Comparison of ENCODE assay signal across 1 cellular context in genomic region chr3:13045904-13046568, GRCh38.
A peak's percentile ranks its signal among the peaks of the same experiment; 100 is the strongest.
TF ChIP-seq lines count a peak whose summit lies in the region.

No MANE protein-coding gene starts in this region.

TF ChIP-seq in GM12878, 131 proteins besides CTCF, POLR2A, EP300 and RAD21 (continued from another document and continues in another):
- TF ChIP-seq E4F1 (IDR thresholded peaks at IDR 0.05; ENCODE audit: borderline replicate concordance, partially characterized antibody) (peak; percentile 33), MTA3 (IDR thresholded peaks at IDR 0.05; ENCODE audit: borderline replicate concordance, low read length) (no peak; the same call in 1 of the 2 replicates), IRF3 (IDR thresholded peaks at IDR 0.05) (no peak), YY1 (IDR thresholded peaks at IDR 0.05; ENCODE audit: low read depth, low read length) (0 out of 2 replicates have a peak, but pooled peaks have one; percentile 34), ZNF622 (IDR thresholded peaks at IDR 0.05) (no peak), EGR1 (IDR thresholded peaks at IDR 0.05; ENCODE audit: borderline replicate concordance in 1 of 2, low read depth in 2 of 2, low read length in 2 of 2) (peak in 1 of 2 experiments; percentile 66; a peak in 1 of 3 replicates), E2F8 (IDR thresholded peaks at IDR 0.05; ENCODE audit: low read depth, partially characterized antibody) (no peak), RBBP5 (conservative IDR thresholded peaks at IDR 0.05) (no peak), BACH1 (IDR thresholded peaks at IDR 0.05; ENCODE audit: borderline replicate concordance) (peak; percentile 64), NBN (IDR thresholded peaks at IDR 0.05) (peak; percentile 93), MLLT1 (IDR thresholded peaks at IDR 0.05) (peak; percentile 35; the same call in 1 of the 2 replicates), ZSCAN29 (IDR thresholded peaks at IDR 0.05) (no peak), TCF12 (IDR thresholded peaks at IDR 0.05; ENCODE audit: low read depth, low read length) (peak; percentile 50; the same call in 1 of the 2 replicates), PAX5 (IDR thresholded peaks at IDR 0.05; ENCODE audit: borderline replicate concordance, low read depth, low read length) (peak; percentile 54; the same call in 1 of the 2 replicates), MXI1 (IDR thresholded peaks at IDR 0.05; ENCODE audit: low read depth, low read length) (peak; percentile 90), RCOR1 (conservative IDR thresholded peaks at IDR 0.05; ENCODE audit: low read depth, low read length) (peak; percentile 68; the same call in 1 of the 2 replicates), JUND (IDR thresholded peaks at IDR 0.05; ENCODE audit: low read depth, low read length) (peak; percentile 31; the same call in 1 of the 2 replicates), KDM1A (IDR thresholded peaks at IDR 0.05; ENCODE audit: borderline replicate concordance) (peak; percentile 84; the same call in 1 of the 2 replicates), POLR2AphosphoS5 (IDR thresholded peaks at IDR 0.05; ENCODE audit: low read length) (peak; percentile 57; the same call in 1 of the 2 replicates), BHLHE40 (IDR thresholded peaks at IDR 0.05; ENCODE audit: borderline replicate concordance in 1 of 2, low read depth in 2 of 2, low read length in 1 of 2) (peak; percentile 96 to 98), GATAD2B (conservative IDR thresholded peaks at IDR 0.05; ENCODE audit: low read depth) (peak; percentile 68; the same call in 1 of the 2 replicates), ZBTB11 (CRISPR knock-in tag; IDR thresholded peaks at IDR 0.05) (no peak), ZNF687 (IDR thresholded peaks at IDR 0.05) (peak; percentile 99), BCL3 (IDR thresholded peaks at IDR 0.05; ENCODE audit: borderline replicate concordance, insufficient read depth, low read depth, low read length, poor library complexity, severe bottlenecking) (peak; percentile 24), FOS (IDR thresholded peaks at IDR 0.05; ENCODE audit: borderline replicate concordance, extremely low read depth, insufficient read length) (no peak), RELB (IDR thresholded peaks at IDR 0.05; ENCODE audit: low read depth) (peak; percentile 89), SKIL (IDR thresholded peaks at IDR 0.05; ENCODE audit: low read depth, poor library complexity, severe bottlenecking) (peak; percentile 53), ETV6 (conservative IDR thresholded peaks at IDR 0.05 in 1 of 2, IDR thresholded peaks at IDR 0.05 in 1 of 2; ENCODE audit: borderline replicate concordance in 1 of 2, low read depth in 1 of 2) (peak in 1 of 2 experiments; percentile 43; a peak in 1 of 4 replicates), PBX3 (IDR thresholded peaks at IDR 0.05; ENCODE audit: insufficient replicate concordance, low read depth, low read length) (peak; percentile 31), EZH2 (IDR thresholded peaks at IDR 0.05; ENCODE audit: borderline replicate concordance, control insufficient read depth, low read depth, low read length) (no peak), BCL11A (IDR thresholded peaks at IDR 0.05; ENCODE audit: low read depth, low read length) (peak; percentile 38; the same call in 1 of the 2 replicates)
